In genomic region chr6:32473378-32474348, GRCh38 we compare ENCODE assay signal across 8 cellular contexts. TPM values are rescaled to one million over a fixed set of nuclear protein-coding genes. Genes with fewer than 3 reads are reported as not detected.
DNase-seq lines count a peak whose midpoint lies in the region; ATAC-seq, FAIRE-seq and TF ChIP-seq lines count a peak whose summit lies in the region.
"Not testable (repeated sequence)": the region's sequence is repeated elsewhere in the genome, so short reads cannot be mapped to it uniquely, and the experiment has no call there.

No MANE protein-coding gene starts in this region.

- TF ChIP-seq CTCF in PC-3 (conservative IDR thresholded peaks at IDR 0.05; ENCODE audit: low read depth, low read length); GM12878 (IDR thresholded peaks at IDR 0.05 in 2 of 3, conservative IDR thresholded peaks at IDR 0.05 in 1 of 3; ENCODE audit: control insufficient read depth in 2 of 3, extremely low read depth in 1 of 3, insufficient read depth in 1 of 3, low read depth in 3 of 3, low read length in 3 of 3): not testable (repeated sequence)

- SMC1A ChIA-PET in GM12878 (lab: Charles Lee; ENCODE audit: uncharacterized antibody, unreplicated experiment) = interaction anchor here (0.8 to 4.3 kb wide), 6 partner anchors 9 to 60 kb away, joined by 3 to 27 read pairs (median 4); partner anchors contain the start of gene HLA-DRA

- not testable (repeated sequence) for H3K4me2 ChIP-seq in GM23248 (ENCODE audit: unreplicated experiment); PC-3 (ENCODE audit: low read length)
- H3K4me2 ChIP-seq in GM12878 (ENCODE audit: control insufficient read depth, insufficient read depth) = peak overlapping the region; percentile 77; the same call in 1 of the 2 replicates

- H3K4me3 Mint-ChIP-seq in stimulated activated effector memory CD8-positive, alpha-beta T cell treated with anti-CD3 and anti-CD28 coated beads, Interleukin-12 subunit alpha, Interleukin-12 subunit beta, amount 100 ng/mL, for 72 hours = not testable (repeated sequence)

- peak overlapping the region; percentile 79 for H3K27ac Mint-ChIP-seq in stimulated activated effector memory CD8-positive, alpha-beta T cell treated with anti-CD3 and anti-CD28 coated beads, Interleukin-12 subunit alpha, Interleukin-12 subunit beta, amount 100 ng/mL, for 72 hours

- peak; percentile 99 for FAIRE-seq in GM12878 (lab: Jason Lieb, UNC)

- not testable (repeated sequence) for H3K79me2 ChIP-seq in GM23248 (ENCODE audit: insufficient read depth); PC-3 (ENCODE audit: low read length); GM12878 (ENCODE audit: control insufficient read depth, insufficient read depth, low read length)

- H3K36me3 Mint-ChIP-seq in stimulated activated effector memory CD8-positive, alpha-beta T cell treated with anti-CD3 and anti-CD28 coated beads, Interleukin-12 subunit alpha, Interleukin-12 subunit beta, amount 100 ng/mL, for 72 hours = not testable (repeated sequence)

- H3K9me2 ChIP-seq in GM23248 (ENCODE audit: insufficient read depth); PC-3 (replicated peaks; ENCODE audit: low read length): not testable (repeated sequence)

- POLR2A ChIA-PET in PC-3 (lab: Charles Lee; ENCODE audit: unreplicated experiment) = not testable (repeated sequence)
- POLR2A ChIA-PET in GM12878 (lab: Charles Lee) = interaction anchor here (0.8 to 3.5 kb wide), 11 partner anchors 10 to 217 kb away, joined by 3 to 30 read pairs (median 6); partner anchors contain the start of gene HLA-DRA

- H3K4me1 ChIP-seq in GM23248 (ENCODE audit: insufficient read depth); PC-3 (ENCODE audit: insufficient read depth, low read length); GM12878 (ENCODE audit: control insufficient read depth, insufficient read depth, low read length): not testable (repeated sequence)

- not testable (repeated sequence) for H3K4me1 Mint-ChIP-seq in stimulated activated effector memory CD8-positive, alpha-beta T cell treated with anti-CD3 and anti-CD28 coated beads, Interleukin-12 subunit alpha, Interleukin-12 subunit beta, amount 100 ng/mL, for 72 hours

- 32 to 35% methylated on average over 10 of the region's 10 CpGs for WGBS in GM23248 (ENCODE audit: low coverage in 1 of 2, low lambda C conversion rate in 2 of 2, missing lambda C conversion rate in 2 of 2), 2 experiments
- WGBS in GM12878 (ENCODE audit: insufficient coverage, insufficient replicate concordance, low lambda C conversion rate, missing lambda C conversion rate) = 21% methylated on average over 10 of the region's 10 CpGs

- not testable (repeated sequence) for H3K36me3 ChIP-seq in GM23248 (ENCODE audit: low read depth); PC-3 (ENCODE audit: low read depth, low read length); GM12878 (ENCODE audit: control insufficient read depth in 2 of 2, insufficient read depth in 2 of 2, low read length in 1 of 2)

- not testable (repeated sequence) for BruUV-seq in PC-3 (replicated peaks; lab: Mats Ljungman, UMichigan)
- BruUV-seq in GM12878 (replicated peaks; lab: Mats Ljungman, UMichigan) = TSS peak; percentile 95

- DNase-seq in DMS153 (lab: John Stamatoyannopoulos, UW) (peak; percentile 1), GM23248 (peak; percentile 14), PC-3 (peak; percentile 21), GM12878 (ENCODE audit: low read depth, low spot score) (peak; percentile 69), islet precursor cell (peak; percentile 58)
- DNase-seq in stimulated activated effector memory CD8-positive, alpha-beta T cell treated with anti-CD3 and anti-CD28 coated beads, Interleukin-12 subunit alpha, Interleukin-12 subunit beta, amount 100 ng/mL, for 72 hours (ENCODE audit: low spot score in 2 of 2) = peak in 1 of 2 donors; percentile 62

- TF ChIP-seq POLR2A in GM12878 (IDR thresholded peaks at IDR 0.05; ENCODE audit: low read depth, low read length) = peak; percentile 78

- intact Hi-C loops in PC-3 (cut with micrococcal nuclease); GM12878 (cut with micrococcal nuclease; ENCODE audit: unreplicated experiment): not testable (repeated sequence)

- not testable (repeated sequence) for H3F3A ChIP-seq in GM23248 (ENCODE audit: insufficient read depth); PC-3 (ENCODE audit: low read length, unreplicated experiment)

- H3K9ac ChIP-seq in GM23248; PC-3 (ENCODE audit: low read length): not testable (repeated sequence)
- H3K9ac ChIP-seq in GM12878 (ENCODE audit: control insufficient read depth, insufficient read depth, low read length) = peak overlapping the region; percentile 64

- not testable (repeated sequence) for H2AFZ ChIP-seq in GM23248; PC-3 (ENCODE audit: low read length)
- H2AFZ ChIP-seq in GM12878 (ENCODE audit: control insufficient read depth, low read depth, low read length) = peak overlapping the region; percentile 82

- H3K27me3 ChIP-seq in GM23248 (replicated peaks; ENCODE audit: insufficient read depth); GM12878 (replicated peaks in 1 of 2; ENCODE audit: control insufficient read depth in 2 of 2, insufficient read depth in 2 of 2, low read length in 1 of 2): not testable (repeated sequence)
- H3K27me3 ChIP-seq in PC-3 (ENCODE audit: low read length) = peaks cover 49% of the 10 kb centered on the region

- H3K27ac ChIP-seq in GM23248; PC-3 (ENCODE audit: low read length): not testable (repeated sequence)
- H3K27ac ChIP-seq in GM12878 (ENCODE audit: control insufficient read depth, insufficient read depth) = peak overlapping the region; percentile 90

- RAD21 ChIA-PET in GM12878 (lab: Charles Lee; ENCODE audit: unreplicated experiment) = interaction anchor here (0.5 to 1.7 kb wide), 9 partner anchors 11 to 393 kb away, joined by 3 to 7 read pairs (median 3); no protein-coding TSS in a partner anchor

- H4K20me1 ChIP-seq in GM23248 (ENCODE audit: insufficient read depth); PC-3 (ENCODE audit: low read length); GM12878 (ENCODE audit: control insufficient read depth, insufficient read depth): not testable (repeated sequence)

- CTCF ChIA-PET in PC-3 (lab: Charles Lee) = not testable (repeated sequence)
- CTCF ChIA-PET in GM12878 (lab: Yijun Ruan, JAX) = interaction anchor here (1.1 to 2.1 kb wide), 6 partner anchors 10 to 227 kb away, joined by 3 to 13 read pairs (median 4); partner anchors contain the start of gene HLA-DRA

- H3K9me3 Mint-ChIP-seq in stimulated activated effector memory CD8-positive, alpha-beta T cell treated with anti-CD3 and anti-CD28 coated beads, Interleukin-12 subunit alpha, Interleukin-12 subunit beta, amount 100 ng/mL, for 72 hours = not testable (repeated sequence)

- ATAC-seq in GM19023 (IDR thresholded peaks at IDR 0.05; ENCODE audit: unreplicated experiment) (peak; percentile 95), HG03159 (IDR thresholded peaks at IDR 0.05; ENCODE audit: unreplicated experiment) (peak; percentile 91), PC-3 (peak; percentile 82), GM12878 (peak; percentile 98)
- peak; percentile 93 for ATAC-seq in stimulated activated effector memory CD8-positive, alpha-beta T cell treated with anti-CD3 and anti-CD28 coated beads, Interleukin-12 subunit alpha, Interleukin-12 subunit beta, amount 100 ng/mL, for 72 hours

- H3K4me3 ChIP-seq in GM23248; PC-3 (ENCODE audit: low read length): not testable (repeated sequence)
- peak overlapping the region; percentile 39; the same call in 1 of the 2 replicates for H3K4me3 ChIP-seq in GM12878

- 0 out of 4 replicates have a peak, but pooled peaks of 1 of the 2 experiments have one; percentile 23 for TF ChIP-seq EP300 in GM12878 (IDR thresholded peaks at IDR 0.05; ENCODE audit: borderline replicate concordance in 1 of 2, control insufficient read depth in 1 of 2, low read depth in 2 of 2, low read length in 2 of 2)

- in situ Hi-C loops in GM23248 (cut with MboI) = not testable (repeated sequence)
- in situ Hi-C loops in GM12878 (cut with MboI) = loop anchor here (10.0 kb wide), 1 partner anchor 51 kb away; no protein-coding TSS in a partner anchor

- not testable (repeated sequence) for TF ChIP-seq RAD21 in GM12878 (IDR thresholded peaks at IDR 0.05; ENCODE audit: insufficient read depth, low read depth, low read length)

- not testable (repeated sequence) for H3K9me3 ChIP-seq in GM23248 (ENCODE audit: low read depth); PC-3 (ENCODE audit: low read length); GM12878 (replicated peaks; ENCODE audit: control insufficient read depth, insufficient read depth, low read length)

RNA-seq across cellular contexts. Expression of gene HLA-DRA, which starts 34.0 kb away (rescaled TPM):
- total RNA-seq in GM23248 (2014; rRNA removed; shearing (Covaris generic)) = 0.89 TPM in 1 of 2 replicates, not detected in the other
- polyA plus RNA-seq in GM23248 (2016; fragmentation: Nextera tagmentation; extraction: Ambion mirVana) (0.80 and 2.0 TPM in 2 replicates), GM12878 (2011; rRNA removed) (6,832 and 7,093 TPM in 2 replicates), GM12878 (2014; fragmentation: Illumina TruSeq; extraction: Trizol) (3,849 and 4,829 TPM in 2 replicates), GM12878 (2014; fragmentation: Nextera tagmentation; extraction: Ambion mirVana) (1,000 to 10,000 TPM; 4,131 to 6,024 TPM), GM12878 (2014; rRNA removed) (2,742 and 2,894 TPM in 2 replicates), GM12878 (2016; fragmentation: Nextera tagmentation; extraction: Ambion mirVana) (1,000 to 10,000 TPM; 2,299 to 2,366 TPM)
- total RNA-seq in PC-3 (2014; rRNA removed) (not detected in 2 replicates), GM12878 (2014; rRNA removed) (2,559 and 2,863 TPM in 2 replicates), GM12878 (2014; rRNA removed; fragmentation: Illumina TruSeq; extraction: Trizol) (2,824 and 2,869 TPM in 2 replicates), GM12878 (2021) (2,040 and 2,127 TPM in 2 replicates)
- 1,287 and 1,330 TPM in 2 replicates for total RNA-seq in GM12878 (2013; cell fraction: nucleolus; rRNA removed)
- polyA plus RNA-seq in GM12878 (2011; ENCODE audit: low read depth) = 4,381 TPM
- polyA plus RNA-seq in GM12878 (2011; cell fraction: cytosol; rRNA removed) = 4,390 and 4,721 TPM in 2 replicates
- polyA plus RNA-seq in GM12878 (2011; cell fraction: nucleus; rRNA removed) = 1,234 and 2,181 TPM in 2 replicates
- 3,681 and 3,742 TPM in 2 replicates for polyA plus RNA-seq in GM12878 (2012)
- polyA minus RNA-seq in GM12878 (2011; rRNA and poly(A)+ RNA removed) = 2,520 and 2,732 TPM in 2 replicates
- polyA minus RNA-seq in GM12878 (2011; cell fraction: cytosol; rRNA and poly(A)+ RNA removed) = 587 and 631 TPM in 2 replicates
- polyA minus RNA-seq in GM12878 (2011; cell fraction: nucleus; rRNA and poly(A)+ RNA removed) = 263 and 275 TPM in 2 replicates

RNA-seq across cellular contexts. Expression of gene HLA-DRB5, which starts 56.4 kb away (rescaled TPM):
- not detected in 2 replicates for total RNA-seq in GM23248 (2014; rRNA removed; shearing (Covaris generic))
- polyA plus RNA-seq in GM23248 (2016; fragmentation: Nextera tagmentation; extraction: Ambion mirVana) (0.19 TPM in 1 of 2 replicates, not detected in the other), GM12878 (2011; rRNA removed) (69.3 and 108 TPM in 2 replicates), GM12878 (2014; fragmentation: Illumina TruSeq; extraction: Trizol) (38.0 and 39.2 TPM in 2 replicates), GM12878 (2014; fragmentation: Nextera tagmentation; extraction: Ambion mirVana) (10 to 100 TPM; 38.5 to 40.6 TPM), GM12878 (2014; rRNA removed) (66.3 and 81.7 TPM in 2 replicates), GM12878 (2016; fragmentation: Nextera tagmentation; extraction: Ambion mirVana) (10 to 100 TPM; 84.0 to 91.8 TPM)
- total RNA-seq in PC-3 (2014; rRNA removed) (not detected in 2 replicates), GM12878 (2014; rRNA removed) (59.4 and 60.7 TPM in 2 replicates), GM12878 (2014; rRNA removed; fragmentation: Illumina TruSeq; extraction: Trizol) (52.2 and 57.1 TPM in 2 replicates), GM12878 (2021) (84.0 and 88.3 TPM in 2 replicates)
- total RNA-seq in GM12878 (2013; cell fraction: nucleolus; rRNA removed) = 18.5 and 25.2 TPM in 2 replicates
- 20.6 TPM for polyA plus RNA-seq in GM12878 (2011; ENCODE audit: low read depth)
- 136 and 171 TPM in 2 replicates for polyA plus RNA-seq in GM12878 (2011; cell fraction: cytosol; rRNA removed)
- polyA plus RNA-seq in GM12878 (2011; cell fraction: nucleus; rRNA removed) = 59.7 and 86.8 TPM in 2 replicates
- 63.7 and 78.6 TPM in 2 replicates for polyA plus RNA-seq in GM12878 (2012)
- polyA minus RNA-seq in GM12878 (2011; rRNA and poly(A)+ RNA removed) = 48.9 and 79.2 TPM in 2 replicates
- polyA minus RNA-seq in GM12878 (2011; cell fraction: cytosol; rRNA and poly(A)+ RNA removed) = 27.8 and 29.1 TPM in 2 replicates
- polyA minus RNA-seq in GM12878 (2011; cell fraction: nucleus; rRNA and poly(A)+ RNA removed) = 9.3 and 10.3 TPM in 2 replicates

Comparison
In these comparisons a context has a peak if more than half of its experiments do, and no peak if none do; other contexts are left out.
1. RNA of gene HLA-DRA, which starts 34.0 kb away (total RNA-seq): 1,287 to 2,869 TPM in GM12878; 0.89 TPM in GM23248 and not detected in PC-3; every median in the first group is over 100 times any median in the second.
2. RNA of gene HLA-DRB5, which starts 56.4 kb away (total RNA-seq): 18.5 to 88.3 TPM in GM12878; not detected in GM23248 and not detected in PC-3; every median in the first group is over 10 times any median in the second.
3. Peak in every context shown above with its lines, with median percentiles within 50 percentile points of each other: ATAC-seq.